ENCODE assay signal across 1 cellular context in the genomic region with DNA sequence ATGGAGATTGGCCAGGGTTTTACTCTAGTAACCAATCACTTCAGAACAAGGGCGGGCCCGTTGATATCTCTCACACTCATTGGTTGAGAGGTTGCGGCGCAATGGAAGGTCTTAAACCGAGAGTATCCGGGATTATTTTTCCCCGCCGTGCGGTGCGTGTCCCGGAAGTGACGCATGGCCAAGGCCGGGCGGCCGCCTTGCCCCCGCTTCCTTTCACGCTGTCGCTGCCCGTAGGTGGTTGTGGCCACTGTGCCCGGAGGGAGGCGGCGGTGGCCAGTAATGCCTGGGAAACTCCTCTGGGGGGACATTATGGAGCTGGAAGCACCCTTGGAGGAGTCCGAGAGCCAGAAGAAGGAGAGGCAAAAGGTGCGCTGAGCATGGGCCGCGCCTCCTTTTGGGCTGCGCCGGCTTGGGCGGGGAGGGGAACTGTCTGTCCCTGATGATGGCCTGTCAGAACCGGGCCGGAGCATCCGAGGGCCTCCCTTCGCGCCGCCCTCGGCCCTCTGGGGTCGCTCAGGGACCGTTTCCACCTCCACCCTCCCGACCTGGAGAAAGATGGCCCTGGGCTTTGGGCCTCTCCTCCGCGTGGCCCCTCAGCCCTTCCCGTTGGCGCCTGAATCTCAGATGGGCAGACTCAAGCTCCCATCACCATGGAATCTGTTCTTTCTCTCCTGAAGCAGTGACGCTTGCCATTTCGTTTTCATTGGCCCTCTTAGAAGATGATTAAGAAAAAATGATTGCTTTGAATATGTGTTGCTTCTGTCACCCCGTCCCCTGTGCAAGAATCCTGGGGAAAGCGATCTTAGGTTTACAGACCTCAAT.
TF ChIP-seq lines count a peak whose summit lies in the region.

Gene DDX50, plus strand, starts transcription at position 210 of the 822 bp plus-strand sequence. Its CDS starts 70 bp downstream, at position 280.

TF ChIP-seq in K562, 482 proteins besides CTCF, POLR2A, EP300 and RAD21 (continued from another document and continues in another):
- TF ChIP-seq JUN (IDR thresholded peaks at IDR 0.05; ENCODE audit: borderline replicate concordance, low read depth, low read length) (peak; percentile 69; the same call in 1 of the 2 replicates), JUN (CRISPR knock-in tag; IDR thresholded peaks at IDR 0.05; ENCODE audit: borderline replicate concordance) (no peak; the same call in 1 of the 2 replicates), ZBTB2 (IDR thresholded peaks at IDR 0.05) (0 out of 2 replicates have a peak, but pooled peaks have one; percentile 37), TOE1 (IDR thresholded peaks at IDR 0.05; ENCODE audit: borderline replicate concordance) (peak; percentile 58; the same call in 1 of the 2 replicates), TOE1 (CRISPR knock-in tag; IDR thresholded peaks at IDR 0.05; ENCODE audit: borderline replicate concordance, low read depth) (no peak), BRD9 (IDR thresholded peaks at IDR 0.05; ENCODE audit: low read depth, partially characterized antibody) (peak; percentile 31), MECOM (CRISPR knock-in tag; IDR thresholded peaks at IDR 0.05) (peak; percentile 71; the same call in 1 of the 2 replicates), U2AF2 (optimal IDR thresholded peaks at IDR 0.05; ENCODE audit: low read depth, low read length) (no peak), ZNF764 (CRISPR knock-in tag; IDR thresholded peaks at IDR 0.05; ENCODE audit: low read depth) (no peak), HOXB6 (CRISPR knock-in tag; IDR thresholded peaks at IDR 0.05; ENCODE audit: borderline replicate concordance) (peak; percentile 29; the same call in 1 of the 2 replicates), ZNF584 (CRISPR knock-in tag; IDR thresholded peaks at IDR 0.05; ENCODE audit: low read depth) (no peak), SRSF7 (optimal IDR thresholded peaks at IDR 0.05; ENCODE audit: low read depth, low read length) (no peak), TEAD4 (IDR thresholded peaks at IDR 0.05; ENCODE audit: low read length) (no peak; the same call in 1 of the 2 replicates), TEAD4 (CRISPR knock-in tag; IDR thresholded peaks at IDR 0.05; ENCODE audit: borderline replicate concordance) (no peak), FOXK2 (conservative IDR thresholded peaks at IDR 0.05 in 1 of 2, IDR thresholded peaks at IDR 0.05 in 1 of 2; ENCODE audit: low read depth in 2 of 2) (peak; percentile 86 to 91), CEBPB (tag; IDR thresholded peaks at IDR 0.05) (no peak), MED1 (CRISPR knock-in tag; IDR thresholded peaks at IDR 0.05; ENCODE audit: borderline replicate concordance) (no peak), NR2C2 (CRISPR knock-in tag; IDR thresholded peaks at IDR 0.05) (no peak), NR2C2 (tag; IDR thresholded peaks at IDR 0.05) (peak; percentile 92), ETV1 (tag; conservative IDR thresholded peaks at IDR 0.05; ENCODE audit: low read depth) (peak; percentile 90), THRAP3 (IDR thresholded peaks at IDR 0.05; ENCODE audit: borderline replicate concordance) (no peak), WHSC1 (IDR thresholded peaks at IDR 0.05; ENCODE audit: low read length) (no peak), THAP7 (CRISPR knock-in tag; IDR thresholded peaks at IDR 0.05) (peak; percentile 95), ZFX (CRISPR knock-in tag; IDR thresholded peaks at IDR 0.05) (peak; percentile 97), ZNF165 (CRISPR knock-in tag; IDR thresholded peaks at IDR 0.05; ENCODE audit: borderline replicate concordance) (no peak), ATF1 (CRISPR knock-in tag; IDR thresholded peaks at IDR 0.05) (peak; percentile 27; the same call in 1 of the 2 replicates), ATF1 (tag; IDR thresholded peaks at IDR 0.05) (peak; percentile 98), CREM (IDR thresholded peaks at IDR 0.05; ENCODE audit: low read depth) (peak; percentile 97), TSHZ1 (CRISPR knock-in tag; IDR thresholded peaks at IDR 0.05) (no peak), CHD2 (IDR thresholded peaks at IDR 0.05; ENCODE audit: low read depth, low read length) (peak; percentile 70; the same call in 1 of the 2 replicates), POLR2B (IDR thresholded peaks at IDR 0.05; ENCODE audit: low read depth, partially characterized antibody) (peak; percentile 84), ZFPM2 (CRISPR knock-in tag; IDR thresholded peaks at IDR 0.05) (peak; percentile 89; the same call in 1 of the 2 replicates), ERF (CRISPR knock-in tag; IDR thresholded peaks at IDR 0.05) (0 out of 2 replicates have a peak, but pooled peaks have one; percentile 19), ZBTB26 (CRISPR knock-in tag; IDR thresholded peaks at IDR 0.05) (no peak; the same call in 1 of the 2 replicates), NR2C1 (IDR thresholded peaks at IDR 0.05) (peak; percentile 54), NR2C1 (tag; IDR thresholded peaks at IDR 0.05) (peak; percentile 41), SREBF2 (CRISPR knock-in tag; IDR thresholded peaks at IDR 0.05) (no peak; the same call in 1 of the 2 replicates), CREB1 (IDR thresholded peaks at IDR 0.05) (peak; percentile 90), CREB1 (CRISPR knock-in tag; IDR thresholded peaks at IDR 0.05) (peak; percentile 94), ELF4 (CRISPR knock-in tag; IDR thresholded peaks at IDR 0.05) (no peak), HMGXB4 (CRISPR knock-in tag; IDR thresholded peaks at IDR 0.05) (peak; percentile 25; the same call in 1 of the 2 replicates), NELFE (IDR thresholded peaks at IDR 0.05; ENCODE audit: insufficient read depth, insufficient read length) (no peak), RHOXF2B (CRISPR knock-in tag; conservative IDR thresholded peaks at IDR 0.05) (0 out of 2 replicates have a peak, but pooled peaks have one; percentile 38), HDAC2 (IDR thresholded peaks at IDR 0.05) (peak; percentile 88; the same call in 1 of the 2 replicates), ZBED1 (IDR thresholded peaks at IDR 0.05) (peak; percentile 28; the same call in 1 of the 2 replicates)
- TF ChIP-seq, protein P1, sequence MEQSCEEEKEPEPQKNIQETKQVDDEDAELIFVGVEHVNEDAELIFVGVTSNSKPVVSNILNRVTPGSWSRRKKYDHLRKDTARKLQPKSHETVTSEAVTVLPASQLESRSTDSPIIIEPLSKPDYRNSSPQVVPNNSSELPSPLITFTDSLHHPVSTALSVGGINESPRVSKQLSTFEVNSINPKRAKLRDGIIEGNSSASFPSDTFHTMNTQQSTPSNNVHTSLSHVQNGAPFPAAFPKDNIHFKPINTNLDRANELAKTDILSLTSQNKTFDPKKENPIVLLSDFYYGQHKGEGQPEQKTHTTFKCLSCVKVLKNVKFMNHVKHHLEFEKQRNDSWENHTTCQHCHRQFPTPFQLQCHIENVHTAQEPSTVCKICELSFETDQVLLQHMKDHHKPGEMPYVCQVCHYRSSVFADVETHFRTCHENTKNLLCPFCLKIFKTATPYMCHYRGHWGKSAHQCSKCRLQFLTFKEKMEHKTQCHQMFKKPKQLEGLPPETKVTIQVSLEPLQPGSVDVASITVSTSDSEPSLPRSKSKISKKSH (CRISPR knock-in tag; IDR thresholded peaks at IDR 0.05), result no peak
- TF ChIP-seq, protein P2, sequence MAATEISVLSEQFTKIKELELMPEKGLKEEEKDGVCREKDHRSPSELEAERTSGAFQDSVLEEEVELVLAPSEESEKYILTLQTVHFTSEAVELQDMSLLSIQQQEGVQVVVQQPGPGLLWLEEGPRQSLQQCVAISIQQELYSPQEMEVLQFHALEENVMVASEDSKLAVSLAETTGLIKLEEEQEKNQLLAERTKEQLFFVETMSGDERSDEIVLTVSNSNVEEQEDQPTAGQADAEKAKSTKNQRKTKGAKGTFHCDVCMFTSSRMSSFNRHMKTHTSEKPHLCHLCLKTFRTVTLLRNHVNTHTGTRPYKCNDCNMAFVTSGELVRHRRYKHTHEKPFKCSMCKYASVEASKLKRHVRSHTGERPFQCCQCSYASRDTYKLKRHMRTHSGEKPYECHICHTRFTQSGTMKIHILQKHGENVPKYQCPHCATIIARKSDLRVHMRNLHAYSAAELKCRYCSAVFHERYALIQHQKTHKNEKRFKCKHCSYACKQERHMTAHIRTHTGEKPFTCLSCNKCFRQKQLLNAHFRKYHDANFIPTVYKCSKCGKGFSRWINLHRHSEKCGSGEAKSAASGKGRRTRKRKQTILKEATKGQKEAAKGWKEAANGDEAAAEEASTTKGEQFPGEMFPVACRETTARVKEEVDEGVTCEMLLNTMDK (IDR thresholded peaks at IDR 0.05; ENCODE audit: borderline replicate concordance, insufficient read depth, low read depth, low read length, poor library complexity, severe bottlenecking), result peak; percentile 6
- TF ChIP-seq, protein P3, sequence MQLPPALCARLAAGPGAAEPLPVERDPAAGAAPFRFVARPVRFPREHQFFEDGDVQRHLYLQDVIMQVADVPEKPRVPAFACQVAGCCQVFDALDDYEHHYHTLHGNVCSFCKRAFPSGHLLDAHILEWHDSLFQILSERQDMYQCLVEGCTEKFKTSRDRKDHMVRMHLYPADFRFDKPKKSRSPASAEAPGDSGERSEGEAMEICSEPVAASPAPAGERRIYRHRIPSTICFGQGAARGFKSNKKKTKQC (CRISPR knock-in tag; IDR thresholded peaks at IDR 0.05), result peak; percentile 39; the same call in 1 of the 2 replicates
- TF ChIP-seq, protein P4, sequence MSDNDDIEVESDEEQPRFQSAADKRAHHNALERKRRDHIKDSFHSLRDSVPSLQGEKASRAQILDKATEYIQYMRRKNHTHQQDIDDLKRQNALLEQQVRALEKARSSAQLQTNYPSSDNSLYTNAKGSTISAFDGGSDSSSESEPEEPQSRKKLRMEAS (CRISPR knock-in tag; IDR thresholded peaks at IDR 0.05), result peak; percentile 61
- TF ChIP-seq, protein P5, sequence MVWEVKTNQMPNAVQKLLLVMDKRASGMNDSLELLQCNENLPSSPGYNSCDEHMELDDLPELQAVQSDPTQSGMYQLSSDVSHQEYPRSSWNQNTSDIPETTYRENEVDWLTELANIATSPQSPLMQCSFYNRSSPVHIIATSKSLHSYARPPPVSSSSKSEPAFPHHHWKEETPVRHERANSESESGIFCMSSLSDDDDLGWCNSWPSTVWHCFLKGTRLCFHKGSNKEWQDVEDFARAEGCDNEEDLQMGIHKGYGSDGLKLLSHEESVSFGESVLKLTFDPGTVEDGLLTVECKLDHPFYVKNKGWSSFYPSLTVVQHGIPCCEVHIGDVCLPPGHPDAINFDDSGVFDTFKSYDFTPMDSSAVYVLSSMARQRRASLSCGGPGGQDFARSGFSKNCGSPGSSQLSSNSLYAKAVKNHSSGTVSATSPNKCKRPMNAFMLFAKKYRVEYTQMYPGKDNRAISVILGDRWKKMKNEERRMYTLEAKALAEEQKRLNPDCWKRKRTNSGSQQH (CRISPR knock-in tag; IDR thresholded peaks at IDR 0.05), result 0 out of 2 replicates have a peak, but pooled peaks have one; percentile 13
